In genomic region chr3:78927787-78928186, GRCh38 we compare ENCODE assay signal across 9 cellular contexts.
"Had no signal": no experiment of that assay in that cellular context is flagged by ENCODE, and none has a peak within 500 bp of the region (broad histone marks: within the 10 kb centered on the region; RNA-seq: fewer than 3 reads in every experiment).

No MANE protein-coding gene starts in this region.

- H3K9me3 ChIP-seq: HAP-1 had no signal

- DNase-seq: GM23248, GOT3, H7, HFFc6, IMR-90, KG1 had no signal

- H3K4me1 ChIP-seq: HAP-1 had no signal

- H3K4me3 Mint-ChIP-seq: HFFc6 had no signal

- FAIRE-seq: K562 had no signal

- H3K9me3 Mint-ChIP-seq: HFFc6 had no signal

- H3K36me3 ChIP-seq: HAP-1 had no signal

- H3K27ac ChIP-seq: GM23248, HL-60 had no signal

- H3K9ac ChIP-seq: GM23248 had no signal

- H3K4me3 ChIP-seq: GM23248, HAP-1, K562 had no signal

- H3K27ac Mint-ChIP-seq: HFFc6 had no signal

- H2AFZ ChIP-seq: GM23248 had no signal
